15 cellular contexts compared by ENCODE assay signal in genomic region chr16:49640606-49641005, GRCh38.
DNase-seq lines count a peak whose midpoint lies in the region; ATAC-seq and TF ChIP-seq lines count a peak whose summit lies in the region.
"Had no signal": no experiment of that assay in that cellular context is flagged by ENCODE, and none has a peak within 500 bp of the region (broad histone marks: within the 10 kb centered on the region; RNA-seq: fewer than 3 reads in every experiment).

No MANE protein-coding gene starts in this region.

- H2AFZ ChIP-seq in DND-41 (ENCODE audit: low read depth, low read length) = no peak overlapping the region
- no peak overlapping the region for H2AFZ ChIP-seq in Loucy (ENCODE audit: low read length)

- peaks cover 6% of the 10 kb centered on the region for H3K9me3 ChIP-seq in DND-41 (ENCODE audit: insufficient read depth, low read length, severe bottlenecking)
- peaks cover 4% of the 10 kb centered on the region; the same call in 1 of the 2 replicates for H3K9me3 ChIP-seq in Loucy (ENCODE audit: insufficient read depth, low read depth, low read length)
- H3K9me3 ChIP-seq in gastroesophageal sphincter = no peaks in the 10 kb centered on the region
- no peaks in the 10 kb centered on the region for H3K9me3 ChIP-seq in A673 (ENCODE audit: low read depth, low read length, poor library complexity, severe bottlenecking)

- BruUV-seq in A673 (replicated peaks; lab: Mats Ljungman, UMichigan) = no TSS peak

- DNase-seq in DND-41 = peak; percentile 35
- peak; percentile 85 for DNase-seq in posterior vena cava (ENCODE audit: low spot score)
- no peak for DNase-seq in A673 (ENCODE audit: low spot score)
- no peak for DNase-seq in DMS79 treated with DMSO at 0.1 percent for 48 hours (lab: John Stamatoyannopoulos, UW)
- DNase-seq in NCI-H1436 treated with DMSO at 0.1 percent for 48 hours (lab: John Stamatoyannopoulos, UW) = no peak
- DNase-seq: activated CD4-positive, alpha-beta T cell treated with anti-CD3 and anti-CD28 coated beads, Interleukin-2, amount 50 U/mL, for 1 hour; KBM-7; naive thymus-derived CD8-positive, alpha-beta T cell; NCI-H2081 treated with DMSO at 0.1 percent for 48 hours; NCI-H524; OCI-M1; SHP77 treated with DMSO at 0.1 percent for 48 hours; stimulated activated CD4-positive, alpha-beta T cell treated with anti-CD3 and anti-CD28 coated beads, Interleukin-15, amount 100 ng/mL, for 24 hours had no signal

- peak overlapping the region; percentile 67 for H3K27ac ChIP-seq in DND-41 (ENCODE audit: low read length)
- H3K27ac ChIP-seq in gastroesophageal sphincter = peak overlapping the region in 3 of 4 donors; percentile 71 to 73 (median 72)
- no peak overlapping the region for H3K27ac ChIP-seq in A673 (ENCODE audit: low read depth, low read length, poor library complexity, severe bottlenecking)

- H4K20me1 ChIP-seq in DND-41 (ENCODE audit: insufficient read depth, low read length) (no peaks in the 10 kb centered on the region), Loucy (ENCODE audit: insufficient read depth, low read length, poor library complexity, severe bottlenecking) (no peaks in the 10 kb centered on the region)

- ATAC-seq in DND-41 (ENCODE audit: insufficient read depth, low read depth) (peak; percentile 32; the same call in 2 of the 3 replicates), gastroesophageal sphincter (no peak)
- ATAC-seq: naive thymus-derived CD8-positive, alpha-beta T cell had no signal

- no peaks in the 10 kb centered on the region for H3K9me2 ChIP-seq in Loucy (replicated peaks; ENCODE audit: low read depth, low read length)

- no peak overlapping the region; the same call in 1 of the 2 replicates for H3K4me2 ChIP-seq in DND-41 (ENCODE audit: insufficient read depth, low read length)
- no peak overlapping the region for H3K4me2 ChIP-seq in Loucy (ENCODE audit: low read depth, low read length, poor library complexity, severe bottlenecking)

- H3K4me1 ChIP-seq in DND-41 (ENCODE audit: insufficient read depth, low read length) = peaks cover 65% of the 10 kb centered on the region
- H3K4me1 ChIP-seq in Loucy (ENCODE audit: insufficient read depth, low read length, poor library complexity, severe bottlenecking) = peaks cover 31% of the 10 kb centered on the region
- H3K4me1 ChIP-seq in gastroesophageal sphincter = peaks cover 0 to 39% (median 25%) of the 10 kb centered on the region in 3 donors
- peaks cover 8% of the 10 kb centered on the region for H3K4me1 ChIP-seq in A673 (ENCODE audit: insufficient read depth, low read length, poor library complexity, severe bottlenecking)

- CTCF ChIA-PET in A673 (lab: Charles Lee) = no interaction called here

- TF ChIP-seq POLR2A in gastroesophageal sphincter (IDR thresholded peaks at IDR 0.05) = no peak

- no peaks in the 10 kb centered on the region for H3K79me2 ChIP-seq in DND-41 (ENCODE audit: insufficient read depth, low read length)
- H3K79me2 ChIP-seq in Loucy (ENCODE audit: insufficient read depth, low read length) = no peaks in the 10 kb centered on the region

- H3K27me3 ChIP-seq in DND-41 (ENCODE audit: insufficient read depth, low read length, poor library complexity) = no peaks in the 10 kb centered on the region
- H3K27me3 ChIP-seq in Loucy (ENCODE audit: insufficient read depth, low read length, poor library complexity, severe bottlenecking) = no peaks in the 10 kb centered on the region
- no peaks in the 10 kb centered on the region for H3K27me3 ChIP-seq in gastroesophageal sphincter
- H3K27me3 ChIP-seq in A673 (replicated peaks; ENCODE audit: insufficient read depth, low read depth, low read length, poor library complexity) = no peaks in the 10 kb centered on the region

- no peak for TF ChIP-seq EP300 in gastroesophageal sphincter (IDR thresholded peaks at IDR 0.05)

- H3F3A ChIP-seq in Loucy (ENCODE audit: low read depth) = no peaks in the 10 kb centered on the region

- 20 to 80% methylated on average over 1 to 2 of the region's 14 CpGs for WGBS in gastroesophageal sphincter (ENCODE audit: low coverage in 1 of 2), 2 donors

- H3K4me3 ChIP-seq in DND-41 (ENCODE audit: low read depth in 1 of 2, low read length in 2 of 2) = no peak overlapping the region
- H3K4me3 ChIP-seq in Loucy (ENCODE audit: low read length, poor library complexity, severe bottlenecking) = no peak overlapping the region
- H3K4me3 ChIP-seq in gastroesophageal sphincter = no peak overlapping the region
- H3K4me3 ChIP-seq in A673 (ENCODE audit: low read depth, low read length, poor library complexity, severe bottlenecking) = no peak overlapping the region

- intact Hi-C loops in posterior vena cava (cut with DNase I) = no loop called here
- intact Hi-C loops in A673 (cut with micrococcal nuclease; ENCODE audit: unreplicated experiment) = loop anchor here (5.0 to 10.0 kb wide), 2 partner anchors 114 to 282 kb away; no protein-coding TSS in a partner anchor

- POLR2A ChIA-PET in A673 (lab: Charles Lee; ENCODE audit: low non-redundant PET) = interaction anchor here (0.6 kb wide), 1 partner anchor 24 kb away, joined by 4 read pairs; no protein-coding TSS in a partner anchor

- TF ChIP-seq CTCF in DND-41 (IDR thresholded peaks at IDR 0.05; ENCODE audit: borderline replicate concordance, extremely low read depth, low read length, poor library complexity, severe bottlenecking) (no peak), Loucy (conservative IDR thresholded peaks at IDR 0.05; ENCODE audit: low read length) (no peak), gastroesophageal sphincter (IDR thresholded peaks at IDR 0.05) (no peak), A673 (conservative IDR thresholded peaks at IDR 0.05; ENCODE audit: low read depth, low read length) (no peak)

- H3K36me3 ChIP-seq in DND-41 (ENCODE audit: insufficient read depth, low read length) = no peaks in the 10 kb centered on the region
- H3K36me3 ChIP-seq in Loucy (ENCODE audit: insufficient read depth, low read length) = no peaks in the 10 kb centered on the region
- H3K36me3 ChIP-seq in gastroesophageal sphincter = peaks cover 0 to 29% of the 10 kb centered on the region in 2 donors
- no peaks in the 10 kb centered on the region for H3K36me3 ChIP-seq in A673 (ENCODE audit: insufficient read depth, low read length, poor library complexity, severe bottlenecking)

- H3K9ac ChIP-seq in DND-41 (ENCODE audit: low read depth, low read length) (peak overlapping the region; percentile 29), Loucy (ENCODE audit: low read depth, low read length, poor library complexity, severe bottlenecking) (peak overlapping the region; percentile 16)

Comparison
In these comparisons a context has a peak if more than half of its experiments do, and no peak if none do; other contexts are left out.
1. DNase-seq: peak in DND-41 (single experiment) and posterior vena cava (single experiment); none in A673 (single experiment), DMS79 treated with DMSO at 0.1 percent for 48 hours (single experiment) and NCI-H1436 treated with DMSO at 0.1 percent for 48 hours (single experiment).